ENCODE assay signal across 8 cellular contexts in the genomic region with DNA sequence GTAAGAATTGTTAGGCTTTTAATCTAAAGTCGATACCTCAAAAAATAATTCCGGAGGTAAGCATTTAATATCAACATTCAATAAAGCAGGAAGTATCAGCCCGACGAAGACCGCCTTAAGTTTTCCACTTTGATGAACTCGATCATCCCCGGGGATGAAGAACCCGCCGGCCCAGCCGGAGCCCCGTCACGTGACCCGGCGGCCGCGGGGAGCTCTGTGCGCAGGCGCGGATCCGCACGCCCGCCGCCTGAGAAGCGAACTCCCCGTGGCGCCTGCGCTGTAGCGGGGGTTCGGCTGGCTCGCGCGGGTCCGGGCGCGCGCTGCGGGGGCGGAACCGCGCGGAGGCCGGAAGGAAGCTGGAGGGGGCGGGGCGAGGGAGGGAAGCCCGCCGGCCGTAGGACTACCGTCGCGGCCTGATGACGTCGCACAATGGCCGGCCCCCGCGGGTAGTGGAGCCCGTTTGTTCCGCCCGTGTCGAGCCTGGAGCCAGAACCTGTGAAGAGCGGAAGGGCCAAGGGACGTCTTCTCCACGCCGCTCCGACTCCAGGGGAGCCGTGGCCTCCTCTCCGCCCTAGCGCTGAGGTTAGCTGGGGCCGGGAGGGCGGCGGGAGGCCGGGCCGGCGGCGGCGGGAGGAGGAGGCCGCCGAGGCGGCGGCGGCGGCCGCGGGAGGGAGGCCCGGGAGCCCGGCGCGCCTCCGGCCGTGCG. TPM values are rescaled to one million over a fixed set of nuclear protein-coding genes. Genes with fewer than 3 reads are reported as not detected.
DNase-seq lines count a peak whose midpoint lies in the region; ATAC-seq and TF ChIP-seq lines count a peak whose summit lies in the region.

A gene (plus strand): TSS at position 419 of the 706 bp plus-strand sequence. CDS start 6,721 bp downstream, outside the sequence.

- H3K36me3 ChIP-seq in DND-41 (ENCODE audit: insufficient read depth, low read length) (peaks cover 31% of the 10 kb centered on the region), Loucy (ENCODE audit: insufficient read depth, low read length) (no peaks in the 10 kb centered on the region), RWPE2 (ENCODE audit: low read depth) (peaks cover 29% of the 10 kb centered on the region)

- intact Hi-C loops in activated T-helper 2 cell treated with anti-CD3 and anti-CD28 coated beads, Interferon-gamma antibody, Interleukin-2, Interleukin-4, amounts not matched to agents 10 μg/mL and 5 μg/mL and 100 μg/mL, durations not matched to agents 14 hours and 24 hours and 36 hours (cut with micrococcal nuclease): loop anchor here (5.0 to 10.0 kb wide), 2 partner anchors 132 to 215 kb away; a partner anchor contains a TSS
- intact Hi-C loops in natural killer cell (cut with micrococcal nuclease): loop anchor here (1.0 to 10.0 kb wide), 3 partner anchors 65 to 801 kb away; a partner anchor contains a TSS

- peak within 1 kb of the TSS; percentile 89 for H3K4me3 Mint-ChIP-seq in activated T-helper 2 cell treated with anti-CD3 and anti-CD28 coated beads, Interferon-gamma antibody, Interleukin-2, Interleukin-4, amounts not matched to agents 10 μg/mL and 5 μg/mL and 100 μg/mL, durations not matched to agents 14 hours and 24 hours and 36 hours (ENCODE audit: low read depth)
- peak within 1 kb of the TSS; percentile 86 for H3K4me3 Mint-ChIP-seq in natural killer cell

- peaks cover 57% of the 10 kb centered on the region for H3K79me2 ChIP-seq in DND-41 (ENCODE audit: insufficient read depth, low read length)
- H3K79me2 ChIP-seq in Loucy (ENCODE audit: insufficient read depth, low read length): peaks cover 45% of the 10 kb centered on the region

- peaks cover 27% of the 10 kb centered on the region for H3K4me1 Mint-ChIP-seq in activated T-helper 2 cell treated with anti-CD3 and anti-CD28 coated beads, Interferon-gamma antibody, Interleukin-2, Interleukin-4, amounts not matched to agents 10 μg/mL and 5 μg/mL and 100 μg/mL, durations not matched to agents 14 hours and 24 hours and 36 hours (ENCODE audit: low read depth)
- peaks cover 25 to 36% of the 10 kb centered on the region in 2 donors for H3K4me1 Mint-ChIP-seq in natural killer cell

- H3K9me3 Mint-ChIP-seq in activated T-helper 2 cell treated with anti-CD3 and anti-CD28 coated beads, Interferon-gamma antibody, Interleukin-2, Interleukin-4, amounts not matched to agents 10 μg/mL and 5 μg/mL and 100 μg/mL, durations not matched to agents 14 hours and 24 hours and 36 hours: no peaks in the 10 kb centered on the region
- H3K9me3 Mint-ChIP-seq in natural killer cell: no peaks in the 10 kb centered on the region

- H3K4me3 ChIP-seq in DND-41 (ENCODE audit: low read depth in 1 of 2, low read length in 2 of 2) (peak within 1 kb of the TSS; percentile 72 to 100), Loucy (ENCODE audit: low read length, poor library complexity, severe bottlenecking) (peak within 1 kb of the TSS; percentile 87), RWPE2 (ENCODE audit: severe bottlenecking) (peak within 1 kb of the TSS; percentile 94)

- H2AFZ ChIP-seq in DND-41 (ENCODE audit: low read depth, low read length): peak within 1 kb of the TSS; percentile 97
- peak within 1 kb of the TSS; percentile 86 for H2AFZ ChIP-seq in Loucy (ENCODE audit: low read length)

- ATAC-seq in DND-41 (ENCODE audit: insufficient read depth, low read depth) (peak; percentile 92), RWPE2 (ENCODE audit: low read depth) (peak; percentile 81), natural killer cell (peak; percentile 93 to 98 (median 94))

- peaks cover 40% of the 10 kb centered on the region for H3K4me1 ChIP-seq in DND-41 (ENCODE audit: insufficient read depth, low read length)
- H3K4me1 ChIP-seq in Loucy (ENCODE audit: insufficient read depth, low read length, poor library complexity, severe bottlenecking): peaks cover 2% of the 10 kb centered on the region
- peaks cover 9% of the 10 kb centered on the region for H3K4me1 ChIP-seq in RWPE2 (ENCODE audit: insufficient read depth, poor library complexity, severe bottlenecking)

- peak within 1 kb of the TSS; percentile 87 for H3K27ac Mint-ChIP-seq in activated T-helper 2 cell treated with anti-CD3 and anti-CD28 coated beads, Interferon-gamma antibody, Interleukin-2, Interleukin-4, amounts not matched to agents 10 μg/mL and 5 μg/mL and 100 μg/mL, durations not matched to agents 14 hours and 24 hours and 36 hours
- peak within 1 kb of the TSS; percentile 84 to 87 for H3K27ac Mint-ChIP-seq in natural killer cell

- H3K27me3 Mint-ChIP-seq in activated T-helper 2 cell treated with anti-CD3 and anti-CD28 coated beads, Interferon-gamma antibody, Interleukin-2, Interleukin-4, amounts not matched to agents 10 μg/mL and 5 μg/mL and 100 μg/mL, durations not matched to agents 14 hours and 24 hours and 36 hours (ENCODE audit: low read depth): no peaks in the 10 kb centered on the region
- no peaks in the 10 kb centered on the region for H3K27me3 Mint-ChIP-seq in natural killer cell (ENCODE audit: low read depth in 2 of 2)

- H4K20me1 ChIP-seq in DND-41 (ENCODE audit: insufficient read depth, low read length) (peaks cover 40% of the 10 kb centered on the region), Loucy (ENCODE audit: insufficient read depth, low read length, poor library complexity, severe bottlenecking) (peaks cover 8% of the 10 kb centered on the region)

- H3K9ac ChIP-seq in DND-41 (ENCODE audit: low read depth, low read length) (peak within 1 kb of the TSS; percentile 79), Loucy (ENCODE audit: low read depth, low read length, poor library complexity, severe bottlenecking) (peak within 1 kb of the TSS; percentile 88)

- no peaks in the 10 kb centered on the region for H3F3A ChIP-seq in Loucy (ENCODE audit: low read depth)

- TF ChIP-seq CTCF in DND-41 (IDR thresholded peaks at IDR 0.05; ENCODE audit: borderline replicate concordance, extremely low read depth, low read length, poor library complexity, severe bottlenecking) (no peak), Loucy (conservative IDR thresholded peaks at IDR 0.05; ENCODE audit: low read length) (no peak), RWPE2 (IDR thresholded peaks at IDR 0.05; ENCODE audit: poor library complexity, severe bottlenecking) (no peak), natural killer cell (IDR thresholded peaks at IDR 0.05) (no peak)

- H3K4me2 ChIP-seq in DND-41 (ENCODE audit: insufficient read depth, low read length): peak within 1 kb of the TSS; percentile 100
- H3K4me2 ChIP-seq in Loucy (ENCODE audit: low read depth, low read length, poor library complexity, severe bottlenecking): peak within 1 kb of the TSS; percentile 96

- DNase-seq in DND-41 (peak; percentile 95), H4 (ENCODE audit: low spot score) (peak; percentile 91), RWPE2 (ENCODE audit: low spot score) (peak; percentile 95), fibroblast of peridontal ligament (ENCODE audit: extremely low read depth) (peak; percentile 91), natural killer cell (peak; percentile 98)
- peak; percentile 94 for DNase-seq in activated T-helper 2 cell treated with anti-CD3 and anti-CD28 coated beads, Interferon-gamma antibody, Interleukin-2, Interleukin-4, amounts not matched to agents 10 μg/mL and 5 μg/mL and 100 μg/mL, durations not matched to agents 14 hours and 24 hours and 36 hours (ENCODE audit: low spot score)
- DNase-seq in stimulated activated naive CD4-positive, alpha-beta T cell (lab: John Stamatoyannopoulos, UW): peak; percentile 91 to 96 (median 95)

- H3K9me3 ChIP-seq in DND-41 (ENCODE audit: insufficient read depth, low read length, severe bottlenecking) (no peaks in the 10 kb centered on the region), Loucy (ENCODE audit: insufficient read depth, low read depth, low read length) (no peaks in the 10 kb centered on the region), RWPE2 (ENCODE audit: severe bottlenecking) (no peaks in the 10 kb centered on the region)

- no peaks in the 10 kb centered on the region for H3K9me2 ChIP-seq in Loucy (replicated peaks; ENCODE audit: low read depth, low read length)

- peak within 1 kb of the TSS; percentile 93 for H3K27ac ChIP-seq in DND-41 (ENCODE audit: low read length)
- H3K27ac ChIP-seq in RWPE2 (ENCODE audit: poor library complexity, severe bottlenecking): peak within 1 kb of the TSS; percentile 36

- H3K27me3 ChIP-seq in DND-41 (ENCODE audit: insufficient read depth, low read length, poor library complexity): no peaks in the 10 kb centered on the region
- no peaks in the 10 kb centered on the region for H3K27me3 ChIP-seq in Loucy (ENCODE audit: insufficient read depth, low read length, poor library complexity, severe bottlenecking)
- no peaks in the 10 kb centered on the region for H3K27me3 ChIP-seq in RWPE2 (ENCODE audit: insufficient read depth, poor library complexity, severe bottlenecking)

- peaks cover 23% of the 10 kb centered on the region for H3K36me3 Mint-ChIP-seq in activated T-helper 2 cell treated with anti-CD3 and anti-CD28 coated beads, Interferon-gamma antibody, Interleukin-2, Interleukin-4, amounts not matched to agents 10 μg/mL and 5 μg/mL and 100 μg/mL, durations not matched to agents 14 hours and 24 hours and 36 hours (ENCODE audit: low read depth)
- H3K36me3 Mint-ChIP-seq in natural killer cell: no peaks in the 10 kb centered on the region

RNA-seq across cellular contexts. Expression of the gene that starts here (rescaled TPM):
- 6.4 and 10.6 TPM in 2 replicates for total RNA-seq in H4 (2014; rRNA removed; shearing (Covaris generic))
- 93.9 and 101 TPM in 2 replicates for total RNA-seq in activated T-helper 2 cell treated with anti-CD3 and anti-CD28 coated beads, Interferon-gamma antibody, Interleukin-2, Interleukin-4, amounts not matched to agents 10 μg/mL and 5 μg/mL and 100 μg/mL, durations not matched to agents 14 hours and 24 hours and 36 hours
- 100 to 1,000 TPM; 125 to 130 (median 126) TPM for total RNA-seq in natural killer cell

Comparison
In these comparisons a context has a peak if more than half of its experiments do, and no peak if none do; other contexts are left out.
1. Peak in every context shown above with its lines: DNase-seq, ATAC-seq, H3K4me3 ChIP-seq and H3K27ac ChIP-seq.